32 cellular contexts compared by ENCODE assay signal in the genomic region with DNA sequence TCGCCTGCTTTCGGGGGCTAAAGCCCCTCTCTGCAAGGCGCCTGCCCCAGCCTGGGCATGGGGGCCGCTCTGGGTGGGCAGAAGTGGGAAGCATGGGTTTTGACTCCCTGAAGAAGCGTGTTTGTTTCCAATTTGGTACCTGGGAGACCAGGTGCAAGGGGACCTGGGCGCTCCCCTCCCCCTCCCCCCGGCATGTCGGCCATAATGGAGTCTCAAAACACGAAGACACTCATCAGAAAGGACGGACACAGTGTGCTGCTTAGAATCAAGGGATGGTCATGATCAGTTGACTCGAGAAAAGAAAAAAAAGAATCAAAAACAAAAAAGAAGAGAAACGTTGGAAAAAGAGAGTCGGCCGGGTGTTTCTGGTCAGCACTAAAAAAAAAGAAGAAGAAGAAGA.
"Had no signal": no experiment of that assay in that cellular context is flagged by ENCODE, and none has a peak within 500 bp of the region (broad histone marks: within the 10 kb centered on the region; RNA-seq: fewer than 3 reads in every experiment).

No MANE protein-coding gene starts in this region.

- H3K36me3 Mint-ChIP-seq: activated naive CD4-positive, alpha-beta T cell treated with anti-CD3 and anti-CD28 coated beads, Interleukin-2, amount 10 ng/mL, durations not matched to agents 7 days and 5 days; activated naive CD4-positive, alpha-beta T cell treated with anti-CD3 and anti-CD28 coated beads, Interleukin-2, amount 50 U/mL, for 72 hours; activated naive CD8-positive, alpha-beta T cell treated with anti-CD3 and anti-CD28 coated beads, Interleukin-2, amount 10 ng/mL, durations not matched to agents 7 days and 5 days had no signal

- H3K36me3 ChIP-seq: ascending aorta, breast epithelium, cardiac muscle cell, esophagus squamous epithelium, gastroesophageal sphincter, heart right ventricle had no signal

- H3K27ac ChIP-seq: ascending aorta, breast epithelium, cardiac muscle cell, coronary artery, dorsolateral prefrontal cortex, epithelial cell of prostate, esophagus squamous epithelium, gastroesophageal sphincter, heart right ventricle had no signal

- H3K27ac Mint-ChIP-seq: activated CD4-positive, alpha-beta memory T cell treated with anti-CD3 and anti-CD28 coated beads, Interleukin-2, amount 10 ng/mL, durations not matched to agents 7 days and 5 days; activated CD4-positive, alpha-beta T cell treated with anti-CD3 and anti-CD28 coated beads, Interleukin-2, amount 10 ng/mL, durations not matched to agents 7 days and 5 days; activated naive CD4-positive, alpha-beta T cell treated with anti-CD3 and anti-CD28 coated beads, Interleukin-2, amount 10 ng/mL, durations not matched to agents 7 days and 5 days; activated naive CD4-positive, alpha-beta T cell treated with anti-CD3 and anti-CD28 coated beads, Interleukin-2, amount 50 U/mL, for 72 hours; activated naive CD8-positive, alpha-beta T cell treated with anti-CD3 and anti-CD28 coated beads, Interleukin-2, amount 10 ng/mL, durations not matched to agents 7 days and 5 days; activated T-cell treated with anti-CD3 and anti-CD28 coated beads, Interleukin-2, amount 50 U/mL, for 24 hours; activated T-cell treated with anti-CD3 and anti-CD28 coated beads, Interleukin-2, amount 50 U/mL, for 72 hours; brain; dendritic cell treated with granulocyte-macrophage colony-stimulating factor and Interleukin-4, amounts not matched to agents 40 ng/mL and 50 ng/mL, for 4 days; T-helper 17 cell; T-helper 2 cell treated with Interferon-gamma antibody and Interleukin-4, amounts not matched to agents 5 μg/mL and 100 μg/mL, for 36 hours had no signal

- H3K27me3 Mint-ChIP-seq: brain had no signal

- DNase-seq: activated CD4-positive, alpha-beta memory T cell treated with anti-CD3 and anti-CD28 coated beads, Interleukin-2, amount 10 ng/mL, durations not matched to agents 7 days and 5 days; activated CD4-positive, alpha-beta T cell treated with anti-CD3 and anti-CD28 coated beads for 1 hour; activated CD4-positive, alpha-beta T cell treated with anti-CD3 and anti-CD28 coated beads for 4 hours; activated CD4-positive, alpha-beta T cell treated with anti-CD3 and anti-CD28 coated beads, Interleukin-2, amount 10 ng/mL, durations not matched to agents 7 days and 5 days; activated CD4-positive, alpha-beta T cell treated with anti-CD3 and anti-CD28 coated beads, Interleukin-2, amount 50 U/mL, for 4 hours; activated CD8-positive, alpha-beta memory T cell treated with anti-CD3 and anti-CD28 coated beads, Interleukin-2, amount 50 U/mL, for 48 hours; activated gamma-delta T cell; activated naive CD4-positive, alpha-beta T cell; activated naive CD4-positive, alpha-beta T cell treated with anti-CD3 and anti-CD28 coated beads, Interleukin-2, amount 10 ng/mL, durations not matched to agents 7 days and 5 days; activated naive CD8-positive, alpha-beta T cell treated with anti-CD3 and anti-CD28 coated beads, Interleukin-2, amount 10 ng/mL, durations not matched to agents 7 days and 5 days; activated T-cell treated with anti-CD3 and anti-CD28 coated beads for 4 hours; activated T-cell treated with anti-CD3 and anti-CD28 coated beads, Interleukin-2, amount 50 U/mL, for 24 hours; activated T-cell treated with anti-CD3 and anti-CD28 coated beads, Interleukin-2, amount 50 U/mL, for 72 hours; central memory CD4-positive, alpha-beta T cell; dorsolateral prefrontal cortex; effector memory CD4-positive, alpha-beta T cell; esophagus squamous epithelium; foreskin melanocyte; heart right ventricle; T-helper 1 cell; T-helper 17 cell; T1000 had no signal

- H3K9me3 ChIP-seq: ascending aorta, breast epithelium, esophagus squamous epithelium, gastroesophageal sphincter, heart right ventricle had no signal

- H3K9me3 Mint-ChIP-seq: activated CD4-positive, alpha-beta memory T cell treated with anti-CD3 and anti-CD28 coated beads, Interleukin-2, amount 10 ng/mL, durations not matched to agents 7 days and 5 days; activated CD4-positive, alpha-beta T cell treated with anti-CD3 and anti-CD28 coated beads, Interleukin-2, amount 10 ng/mL, durations not matched to agents 7 days and 5 days; activated naive CD4-positive, alpha-beta T cell treated with anti-CD3 and anti-CD28 coated beads, Interleukin-2, amount 10 ng/mL, durations not matched to agents 7 days and 5 days; activated naive CD4-positive, alpha-beta T cell treated with anti-CD3 and anti-CD28 coated beads, Interleukin-2, amount 50 U/mL, for 72 hours; activated naive CD8-positive, alpha-beta T cell treated with anti-CD3 and anti-CD28 coated beads, Interleukin-2, amount 10 ng/mL, durations not matched to agents 7 days and 5 days; activated T-cell treated with anti-CD3 and anti-CD28 coated beads, Interleukin-2, amount 50 U/mL, for 24 hours; activated T-cell treated with anti-CD3 and anti-CD28 coated beads, Interleukin-2, amount 50 U/mL, for 72 hours; dendritic cell treated with granulocyte-macrophage colony-stimulating factor and Interleukin-4, amounts not matched to agents 40 ng/mL and 50 ng/mL, for 4 days; T-helper 2 cell treated with Interferon-gamma antibody and Interleukin-4, amounts not matched to agents 5 μg/mL and 100 μg/mL, for 36 hours had no signal

- H3K4me1 Mint-ChIP-seq: activated CD4-positive, alpha-beta T cell treated with anti-CD3 and anti-CD28 coated beads, Interleukin-2, amount 10 ng/mL, durations not matched to agents 7 days and 5 days; activated naive CD4-positive, alpha-beta T cell treated with anti-CD3 and anti-CD28 coated beads, Interleukin-2, amount 10 ng/mL, durations not matched to agents 7 days and 5 days had no signal

- H3K4me1 ChIP-seq: breast epithelium, esophagus squamous epithelium, gastroesophageal sphincter, heart right ventricle had no signal

- ATAC-seq: activated naive CD4-positive, alpha-beta T cell treated with anti-CD3 and anti-CD28 coated beads, Interleukin-2, amount 50 U/mL, for 72 hours; activated T-cell treated with anti-CD3 and anti-CD28 coated beads, Interleukin-2, amount 50 U/mL, for 72 hours; gastroesophageal sphincter; heart right ventricle; T-helper 17 cell had no signal

- H3K27me3 ChIP-seq: ascending aorta, cardiac muscle cell, dorsolateral prefrontal cortex had no signal

- H3K4me3 ChIP-seq: ascending aorta, breast epithelium, cardiac muscle cell, coronary artery, dorsolateral prefrontal cortex, esophagus squamous epithelium, gastroesophageal sphincter, heart right ventricle had no signal

- H3K4me3 Mint-ChIP-seq: activated CD4-positive, alpha-beta memory T cell treated with anti-CD3 and anti-CD28 coated beads, Interleukin-2, amount 10 ng/mL, durations not matched to agents 7 days and 5 days; activated CD4-positive, alpha-beta T cell treated with anti-CD3 and anti-CD28 coated beads, Interleukin-2, amount 10 ng/mL, durations not matched to agents 7 days and 5 days; activated naive CD4-positive, alpha-beta T cell treated with anti-CD3 and anti-CD28 coated beads, Interleukin-2, amount 10 ng/mL, durations not matched to agents 7 days and 5 days; activated naive CD8-positive, alpha-beta T cell treated with anti-CD3 and anti-CD28 coated beads, Interleukin-2, amount 10 ng/mL, durations not matched to agents 7 days and 5 days; activated T-cell treated with anti-CD3 and anti-CD28 coated beads, Interleukin-2, amount 50 U/mL, for 24 hours; activated T-cell treated with anti-CD3 and anti-CD28 coated beads, Interleukin-2, amount 50 U/mL, for 72 hours; brain; dendritic cell treated with granulocyte-macrophage colony-stimulating factor and Interleukin-4, amounts not matched to agents 40 ng/mL and 50 ng/mL, for 4 days; T-helper 17 cell; T-helper 2 cell treated with Interferon-gamma antibody and Interleukin-4, amounts not matched to agents 5 μg/mL and 100 μg/mL, for 36 hours had no signal
